In the genomic region with DNA sequence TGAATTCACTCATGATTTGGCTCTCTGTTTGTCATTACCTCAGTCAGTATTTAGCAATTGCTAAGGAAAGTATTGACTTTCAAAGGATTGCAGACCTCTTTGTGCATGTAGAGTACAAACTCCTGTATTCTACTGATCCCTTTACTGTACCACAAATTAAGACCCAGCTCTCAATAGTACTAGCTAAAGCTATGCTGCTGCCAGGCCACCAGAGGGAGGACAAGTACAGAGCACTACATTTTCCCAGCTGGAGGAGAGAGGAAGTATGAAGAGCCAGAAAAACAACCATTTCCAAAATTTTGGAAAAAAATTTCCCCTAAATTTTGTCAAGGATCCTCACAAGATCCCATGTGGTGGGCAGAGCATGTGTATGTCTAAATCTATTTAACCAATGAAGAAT, we compare ENCODE assay signal across 1 cellular context.
TF ChIP-seq lines count a peak whose summit lies in the region.

No MANE protein-coding gene starts in this region.

TF ChIP-seq in H1, 55 proteins besides CTCF, POLR2A, EP300 and RAD21:
- TF ChIP-seq PHF8 (conservative IDR thresholded peaks at IDR 0.05; ENCODE audit: low read depth, low read length) = no peak
- TF ChIP-seq ASH2L (IDR thresholded peaks at IDR 0.05; ENCODE audit: low read length) = no peak
- TF ChIP-seq, protein P1, sequence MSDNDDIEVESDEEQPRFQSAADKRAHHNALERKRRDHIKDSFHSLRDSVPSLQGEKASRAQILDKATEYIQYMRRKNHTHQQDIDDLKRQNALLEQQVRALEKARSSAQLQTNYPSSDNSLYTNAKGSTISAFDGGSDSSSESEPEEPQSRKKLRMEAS (IDR thresholded peaks at IDR 0.05) = no peak
- TF ChIP-seq NANOG (IDR thresholded peaks at IDR 0.05; ENCODE audit: insufficient read depth, low read depth, low read length, poor library complexity, severe bottlenecking) = no peak
- TF ChIP-seq SRF (IDR thresholded peaks at IDR 0.05; ENCODE audit: low read depth, low read length) = no peak
- TF ChIP-seq GABPA (IDR thresholded peaks at IDR 0.05; ENCODE audit: borderline replicate concordance, insufficient read depth, low read length) = no peak
- TF ChIP-seq CREB1 (IDR thresholded peaks at IDR 0.05) = no peak
- TF ChIP-seq RBBP5 (IDR thresholded peaks at IDR 0.05; ENCODE audit: borderline replicate concordance, low read depth, low read length) = no peak
- no peak for TF ChIP-seq JUN (IDR thresholded peaks at IDR 0.05; ENCODE audit: low read depth, low read length)
- no peak for TF ChIP-seq RNF2 (IDR thresholded peaks at IDR 0.05; ENCODE audit: borderline replicate concordance, low read depth, low read length, missing control alignments, poor library complexity, severe bottlenecking)
- TF ChIP-seq CHD2 (IDR thresholded peaks at IDR 0.05; ENCODE audit: low read length) = no peak
- TF ChIP-seq, protein P2, sequence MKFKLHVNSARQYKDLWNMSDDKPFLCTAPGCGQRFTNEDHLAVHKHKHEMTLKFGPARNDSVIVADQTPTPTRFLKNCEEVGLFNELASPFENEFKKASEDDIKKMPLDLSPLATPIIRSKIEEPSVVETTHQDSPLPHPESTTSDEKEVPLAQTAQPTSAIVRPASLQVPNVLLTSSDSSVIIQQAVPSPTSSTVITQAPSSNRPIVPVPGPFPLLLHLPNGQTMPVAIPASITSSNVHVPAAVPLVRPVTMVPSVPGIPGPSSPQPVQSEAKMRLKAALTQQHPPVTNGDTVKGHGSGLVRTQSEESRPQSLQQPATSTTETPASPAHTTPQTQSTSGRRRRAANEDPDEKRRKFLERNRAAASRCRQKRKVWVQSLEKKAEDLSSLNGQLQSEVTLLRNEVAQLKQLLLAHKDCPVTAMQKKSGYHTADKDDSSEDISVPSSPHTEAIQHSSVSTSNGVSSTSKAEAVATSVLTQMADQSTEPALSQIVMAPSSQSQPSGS (IDR thresholded peaks at IDR 0.05; ENCODE audit: low read length) = no peak
- no peak for TF ChIP-seq FOSL1 (IDR thresholded peaks at IDR 0.05; ENCODE audit: insufficient read depth, low read depth, low read length)
- no peak for TF ChIP-seq POU5F1 (IDR thresholded peaks at IDR 0.05; ENCODE audit: low read depth, low read length)
- no peak for TF ChIP-seq CHD1 (IDR thresholded peaks at IDR 0.05; ENCODE audit: low read depth, low read length)
- TF ChIP-seq, protein P3, sequence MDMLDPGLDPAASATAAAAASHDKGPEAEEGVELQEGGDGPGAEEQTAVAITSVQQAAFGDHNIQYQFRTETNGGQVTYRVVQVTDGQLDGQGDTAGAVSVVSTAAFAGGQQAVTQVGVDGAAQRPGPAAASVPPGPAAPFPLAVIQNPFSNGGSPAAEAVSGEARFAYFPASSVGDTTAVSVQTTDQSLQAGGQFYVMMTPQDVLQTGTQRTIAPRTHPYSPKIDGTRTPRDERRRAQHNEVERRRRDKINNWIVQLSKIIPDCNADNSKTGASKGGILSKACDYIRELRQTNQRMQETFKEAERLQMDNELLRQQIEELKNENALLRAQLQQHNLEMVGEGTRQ (IDR thresholded peaks at IDR 0.05; ENCODE audit: low read length) = no peak
